Comparison of ENCODE assay signal across 1 cellular context in genomic region chr2:27716301-27717069, GRCh38.
TF ChIP-seq lines count a peak whose summit lies in the region.

No MANE protein-coding gene starts in this region.

TF ChIP-seq in WTC11, 78 proteins besides CTCF, POLR2A, EP300 and RAD21 (continued from another document):
- TF ChIP-seq ZNF423 (CRISPR knock-in tag; IDR thresholded peaks at IDR 0.05) (peak; percentile 56; the same call in 1 of the 2 replicates), AR (CRISPR knock-in tag; IDR thresholded peaks at IDR 0.05) (no peak), SMAD4 (CRISPR knock-in tag; IDR thresholded peaks at IDR 0.05) (no peak), USF2 (CRISPR knock-in tag; IDR thresholded peaks at IDR 0.05) (no peak), ZNF232 (CRISPR knock-in tag; IDR thresholded peaks at IDR 0.05) (no peak), NR1H2 (CRISPR knock-in tag; IDR thresholded peaks at IDR 0.05) (no peak)
